ENCODE assay signal across 19 cellular contexts in the genomic region with DNA sequence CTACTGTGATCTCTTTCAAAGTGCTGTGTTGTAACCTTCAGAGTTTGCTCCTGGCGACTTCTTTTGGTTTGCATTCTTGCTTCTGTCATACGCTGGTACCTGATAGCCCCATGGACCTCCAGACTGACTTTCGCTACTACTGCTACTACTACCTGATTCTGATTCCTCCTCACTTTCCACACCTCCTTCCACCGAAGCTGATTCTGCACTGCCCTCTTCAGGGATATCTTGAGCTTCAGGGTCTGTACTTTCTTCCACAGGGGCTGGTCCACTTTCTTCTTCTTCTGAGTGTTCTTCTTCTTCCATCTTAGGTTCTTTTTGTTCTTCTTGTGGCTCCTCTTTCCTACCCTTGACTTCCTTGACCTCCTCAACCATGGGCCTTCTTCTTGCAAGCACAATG.
A peak's percentile ranks its signal among the peaks of the same experiment; 100 is the strongest.
DNase-seq lines count a peak whose midpoint lies in the region; ATAC-seq and TF ChIP-seq lines count a peak whose summit lies in the region.
"Had no signal": no experiment of that assay in that cellular context is flagged by ENCODE, and none has a peak within 500 bp of the region (broad histone marks: within the 10 kb centered on the region; RNA-seq: fewer than 3 reads in every experiment).

No MANE protein-coding gene starts in this region.

- H3K27me3 ChIP-seq in H7 (ENCODE audit: control insufficient read depth, insufficient read depth, low read length) (no peaks in the 10 kb centered on the region), neuronal stem cell (ENCODE audit: control insufficient read depth in 3 of 3, insufficient read depth in 3 of 3, low read depth in 1 of 3, low read length in 3 of 3) (no peaks in the 10 kb centered on the region)
- H3K27me3 ChIP-seq: ascending aorta, esophagus muscularis mucosa, left lung, transverse colon had no signal

- H2AFZ ChIP-seq in neuronal stem cell (ENCODE audit: low read length) = peak overlapping the region; percentile 3

- no peak overlapping the region for H2BK12ac ChIP-seq in neuronal stem cell (ENCODE audit: low read length)

- H3K4me2 ChIP-seq in neuronal stem cell (ENCODE audit: insufficient read depth, low read length, poor library complexity, severe bottlenecking) = no peak overlapping the region

- DNase-seq in H7 (peak; percentile 4), OCI-M1 (lab: John Stamatoyannopoulos, UW) (peak; percentile 33), epithelial cell of esophagus (ENCODE audit: low read depth) (peak; percentile 12), neuronal stem cell (ENCODE audit: low spot score) (no peak), amygdala (lab: John Stamatoyannopoulos, UW) (no peak)
- DNase-seq: CD8-positive, alpha-beta memory T cell; IMR-90; left lung; NCI-H1694 treated with DMSO at 0.1 percent for 48 hours; NCI-H2227 treated with DMSO at 0.1 percent for 48 hours; posterior cingulate gyrus; T1000; transverse colon had no signal

- H2BK15ac ChIP-seq in neuronal stem cell (ENCODE audit: low read length) = no peak overlapping the region

- H3K79me1 ChIP-seq in neuronal stem cell (ENCODE audit: low read depth, low read length) = no peaks in the 10 kb centered on the region

- no peak overlapping the region for H3K27ac ChIP-seq in neuronal stem cell (replicated peaks; ENCODE audit: low read length)
- H3K27ac ChIP-seq: ascending aorta, esophagus muscularis mucosa, HL-60, left lung, SK-N-MC, transverse colon had no signal

- H3K36me3 ChIP-seq in H7 (replicated peaks; ENCODE audit: control insufficient read depth, insufficient read depth, low read length) = no peaks in the 10 kb centered on the region
- no peaks in the 10 kb centered on the region for H3K36me3 ChIP-seq in neuronal stem cell (replicated peaks in 1 of 2; ENCODE audit: control insufficient read depth in 2 of 2, insufficient read depth in 2 of 2, low read length in 2 of 2)
- H3K36me3 ChIP-seq: ascending aorta, esophagus muscularis mucosa, left lung, transverse colon had no signal

- H4K8ac ChIP-seq in neuronal stem cell (ENCODE audit: low read depth, low read length) = no peak overlapping the region

- ATAC-seq in HG02884 (IDR thresholded peaks at IDR 0.05; ENCODE audit: unreplicated experiment) (no peak), GM21447 (IDR thresholded peaks at IDR 0.05; ENCODE audit: unreplicated experiment) (no peak)
- ATAC-seq: left lung had no signal

- H4K91ac ChIP-seq in neuronal stem cell (ENCODE audit: low read depth, low read length, poor library complexity) = no peak overlapping the region

- no peaks in the 10 kb centered on the region for H3K9me3 ChIP-seq in neuronal stem cell (replicated peaks in 1 of 2; ENCODE audit: control insufficient read depth in 2 of 2, insufficient read depth in 1 of 2, low read depth in 1 of 2, low read length in 2 of 2)
- H3K9me3 ChIP-seq: ascending aorta, esophagus muscularis mucosa, left lung, transverse colon had no signal

- no peak overlapping the region for H3K18ac ChIP-seq in neuronal stem cell (ENCODE audit: low read length)

- H2BK120ac ChIP-seq in neuronal stem cell (ENCODE audit: low read depth, low read length) = no peak overlapping the region

- H3K9ac ChIP-seq in neuronal stem cell (ENCODE audit: low read depth, low read length, poor library complexity) = no peak overlapping the region

- H2AK5ac ChIP-seq in neuronal stem cell (ENCODE audit: low read depth, low read length) = no peak overlapping the region

- WGBS in neuronal stem cell (ENCODE audit: extremely low coverage in 2 of 2, insufficient read length in 2 of 2, insufficient replicate concordance in 1 of 2), 2 donors = no CpG with 5 or more reads among the region's 4 CpGs

- no peak overlapping the region for H3K14ac ChIP-seq in neuronal stem cell (ENCODE audit: low read length)

- H3K23ac ChIP-seq in neuronal stem cell (ENCODE audit: low read depth, low read length, poor library complexity) = no peak overlapping the region

- no peak for TF ChIP-seq CTCF in epithelial cell of esophagus (IDR thresholded peaks at IDR 0.05; ENCODE audit: insufficient read depth, low read depth, low read length, missing control alignments)

- H3K4me1 ChIP-seq in neuronal stem cell (ENCODE audit: control insufficient read depth in 2 of 2, insufficient read depth in 1 of 2, low read depth in 1 of 2, low read length in 2 of 2) = peaks cover 0 to 3% of the 10 kb centered on the region in 2 donors
- H3K4me1 ChIP-seq: ascending aorta, esophagus muscularis mucosa, left lung, transverse colon had no signal

- no peak overlapping the region for H2BK5ac ChIP-seq in neuronal stem cell (ENCODE audit: low read length)

- H3K4ac ChIP-seq in neuronal stem cell (ENCODE audit: low read length) = no peak overlapping the region

- H3K4me3 ChIP-seq in H7 (ENCODE audit: insufficient read depth, low read depth, low read length) (no peak overlapping the region), epithelial cell of esophagus (ENCODE audit: low read length) (no peak overlapping the region), neuronal stem cell (ENCODE audit: low read length in 2 of 2) (no peak overlapping the region)
- H3K4me3 ChIP-seq: ascending aorta, esophagus muscularis mucosa, left lung, SK-N-MC, transverse colon had no signal

Comparison
In these comparisons a context has a peak if more than half of its experiments do, and no peak if none do; other contexts are left out.
1. DNase-seq: peak in H7 (single experiment), OCI-M1 (single experiment) and epithelial cell of esophagus (single experiment); none in neuronal stem cell (single experiment) and amygdala (0 of 56).